Comparison of ENCODE assay signal across 30 cellular contexts in the genomic region with DNA sequence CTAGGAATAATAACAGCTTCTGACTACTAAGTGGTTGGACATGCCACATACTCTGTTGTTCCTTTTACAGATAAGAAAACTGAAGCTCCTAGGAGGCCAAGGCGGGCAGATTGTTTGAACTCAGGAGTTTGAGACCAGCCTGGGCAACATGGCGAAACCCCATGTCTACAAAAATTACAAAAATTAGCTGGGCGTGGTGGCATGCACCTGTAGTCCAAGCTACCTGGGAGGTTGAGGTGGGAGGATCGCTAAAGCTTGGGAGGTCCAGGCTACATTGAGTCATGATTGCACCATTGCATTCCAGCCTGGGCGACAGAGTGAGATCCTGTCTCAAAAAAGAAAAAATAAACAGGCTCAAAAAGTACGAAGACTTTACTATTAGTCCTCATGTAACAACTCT.
"Had no signal": no experiment of that assay in that cellular context is flagged by ENCODE, and none has a peak within 500 bp of the region (broad histone marks: within the 10 kb centered on the region; RNA-seq: fewer than 3 reads in every experiment).

No MANE protein-coding gene starts in this region.

- H3K4me3 ChIP-seq: adrenal gland, ascending aorta, body of pancreas, breast epithelium, cardiac muscle cell had no signal

- H3K27me3 ChIP-seq: adrenal gland, ascending aorta, body of pancreas, brain microvascular endothelial cell, cardiac muscle cell had no signal

- H3K36me3 ChIP-seq: adrenal gland, brain microvascular endothelial cell, breast epithelium, cardiac muscle cell had no signal

- H3K4me1 ChIP-seq: adrenal gland, ascending aorta, body of pancreas, breast epithelium had no signal

- H3K9me3 ChIP-seq: adrenal gland, ascending aorta, body of pancreas, breast epithelium had no signal

- H3K27ac ChIP-seq: adrenal gland, ascending aorta, body of pancreas, brain microvascular endothelial cell, breast epithelium, cardiac muscle cell had no signal

- DNase-seq: activated effector memory CD4-positive, alpha-beta T cell treated with anti-CD3 and anti-CD28 coated beads, Interleukin-2, amount 50 U/mL, for 16 hours; activated effector memory CD4-positive, alpha-beta T cell treated with Interleukin-2 at 50 U/mL for 16 hours; activated gamma-delta T cell; activated gamma-delta T cell treated with Interleukin-2 at 50 U/mL for 16 hours; activated naive CD4-positive, alpha-beta T cell; activated naive CD4-positive, alpha-beta T cell treated with anti-CD3 and anti-CD28 coated beads for 36 hours; activated naive CD4-positive, alpha-beta T cell treated with anti-CD3 and anti-CD28 coated beads, Interleukin-2, amount 10 ng/mL, durations not matched to agents 7 days and 5 days; activated naive CD4-positive, alpha-beta T cell treated with anti-CD3 and anti-CD28 coated beads, Interleukin-2, amount 50 U/mL, for 16 hours; activated naive CD4-positive, alpha-beta T cell treated with Interleukin-2 at 50 U/mL for 16 hours; activated naive CD8-positive, alpha-beta T cell treated with anti-CD3 and anti-CD28 coated beads for 36 hours; activated naive CD8-positive, alpha-beta T cell treated with anti-CD3 and anti-CD28 coated beads, Interleukin-2, amount 10 ng/mL, durations not matched to agents 7 days and 5 days; activated naive CD8-positive, alpha-beta T cell treated with anti-CD3 and anti-CD28 coated beads, Interleukin-2, amount 50 U/mL, for 24 hours; activated T-cell treated with anti-CD3 and anti-CD28 coated beads, Interleukin-2, amount 50 U/mL, for 1 hour; activated T-cell treated with anti-CD3 and anti-CD28 coated beads, Interleukin-2, amount 50 U/mL, for 24 hours; activated T-cell treated with anti-CD3 and anti-CD28 coated beads, Interleukin-2, amount 50 U/mL, for 4 hours; activated T-cell treated with anti-CD3 and anti-CD28 coated beads, Interleukin-2, amount 50 U/mL, for 48 hours; activated T-cell treated with anti-CD3 and anti-CD28 coated beads, Interleukin-2, amount 50 U/mL, for 72 hours; adrenal gland; amniotic stem cell; amygdala; anterior cingulate cortex; aorta; body of pancreas; brain microvascular endothelial cell; caudate nucleus; central memory CD4-positive, alpha-beta T cell; cerebellar nuclear complex had no signal
